Comparison of ENCODE assay signal across 18 cellular contexts in genomic region chrX:68417651-68418050, GRCh38.
"Had no signal": no experiment of that assay in that cellular context is flagged by ENCODE, and none has a peak within 500 bp of the region (broad histone marks: within the 10 kb centered on the region; RNA-seq: fewer than 3 reads in every experiment).

No MANE protein-coding gene starts in this region.

- H2AFZ ChIP-seq: parathyroid adenoma had no signal

- H3K27ac ChIP-seq: brain microvascular endothelial cell, gastroesophageal sphincter, parathyroid adenoma, spleen, thoracic aorta, VCaP had no signal

- DNase-seq: activated CD4-positive, alpha-beta T cell treated with anti-CD3 and anti-CD28 coated beads, Interleukin-2, amount 10 ng/mL, durations not matched to agents 7 days and 5 days; activated CD8-positive, alpha-beta T cell treated with anti-CD3 and anti-CD28 coated beads for 36 hours; activated gamma-delta T cell; brain microvascular endothelial cell; dermis blood vessel endothelial cell; effector CD8-positive, alpha-beta T cell; left cardiac atrium; mesenchymal stem cell; nucleus accumbens; retina; spleen; stimulated activated CD4-positive, alpha-beta T cell treated with anti-CD3 and anti-CD28 coated beads, Interleukin-4, amount 100 ng/mL, for 1 hour; stimulated activated naive CD4-positive, alpha-beta T cell had no signal

- H3K9ac ChIP-seq: parathyroid adenoma had no signal

- ATAC-seq: activated CD4-positive, CD25-positive, alpha-beta regulatory T cell treated with anti-CD3 and anti-CD28 coated beads, Interleukin-2, amount 50 U/mL, for 24 hours; activated CD8-positive, alpha-beta T cell treated with anti-CD3 and anti-CD28 coated beads for 36 hours; gastroesophageal sphincter; left cardiac atrium had no signal

- H3K36me3 ChIP-seq: brain microvascular endothelial cell, gastroesophageal sphincter, spleen, thoracic aorta had no signal

- H3K4me1 ChIP-seq: parathyroid adenoma, spleen had no signal

- H3K27me3 ChIP-seq: brain microvascular endothelial cell, gastroesophageal sphincter had no signal

- H3K79me2 ChIP-seq: parathyroid adenoma had no signal

- H3K9me3 ChIP-seq: gastroesophageal sphincter, spleen, thoracic aorta had no signal

- H3K4me3 ChIP-seq: gastroesophageal sphincter, spleen, thoracic aorta had no signal
